ENCODE assay signal across 10 cellular contexts in the genomic region with DNA sequence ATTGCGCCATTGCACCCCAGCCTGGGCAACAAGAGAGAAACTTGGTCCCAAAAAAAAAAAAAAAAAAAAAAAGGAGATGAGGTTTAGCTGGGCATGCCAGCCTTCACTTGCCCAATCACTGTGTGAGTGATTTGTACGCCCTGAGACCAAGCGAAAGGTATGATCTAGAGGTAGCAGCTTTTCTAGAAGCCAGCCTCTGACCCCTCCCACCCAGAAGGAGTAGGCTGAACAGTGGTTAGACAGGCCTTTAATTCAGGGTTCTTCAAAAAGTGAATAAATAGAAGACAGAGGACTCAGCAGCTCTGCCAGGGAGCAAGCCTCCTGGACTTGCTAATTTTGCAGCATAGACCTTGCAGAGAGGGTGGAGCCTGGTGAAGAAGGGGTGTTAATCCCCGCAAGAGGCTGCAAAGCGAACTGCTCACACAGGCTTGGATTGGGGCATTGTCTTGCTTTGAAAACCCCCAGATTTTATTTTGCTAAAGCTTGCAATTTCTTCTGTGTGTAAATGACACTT. TPM values are rescaled to one million over a fixed set of nuclear protein-coding genes. Genes with fewer than 3 reads are reported as not detected.
A peak's percentile ranks its signal among the peaks of the same experiment; 100 is the strongest.
DNase-seq lines count a peak whose midpoint lies in the region; ATAC-seq and TF ChIP-seq lines count a peak whose summit lies in the region.
"Had no signal": no experiment of that assay in that cellular context is flagged by ENCODE, and none has a peak within 500 bp of the region (broad histone marks: within the 10 kb centered on the region; RNA-seq: fewer than 3 reads in every experiment).

No MANE protein-coding gene starts in this region.

- H3K9me3 Mint-ChIP-seq in activated CD8-positive, alpha-beta T cell treated with anti-CD3 and anti-CD28 coated beads for 36 hours = no peaks in the 10 kb centered on the region
- no peaks in the 10 kb centered on the region for H3K9me3 Mint-ChIP-seq in Calu3 (ENCODE audit: low read depth, unreplicated experiment)

- H3K36me3 ChIP-seq in stomach smooth muscle (ENCODE audit: control insufficient read depth in 2 of 2, insufficient read depth in 2 of 2, low read length in 2 of 2) = peaks cover 8% of the 10 kb centered on the region in 2 donors

- POLR2A ChIA-PET in activated CD8-positive, alpha-beta T cell treated with anti-CD3 and anti-CD28 coated beads for 36 hours (lab: Charles Lee) = interaction anchor here (0.7 to 1.5 kb wide), 5 partner anchors 10 to 81 kb away, joined by 3 to 4 read pairs (median 3); no protein-coding TSS in a partner anchor

- DNase-seq in NCI-H82 (lab: John Stamatoyannopoulos, UW) (peak; percentile 25), NCI-H82 treated with DMSO at 0.1 percent for 48 hours (lab: John Stamatoyannopoulos, UW; ENCODE audit: unreplicated experiment) (no peak), left cardiac atrium (peak; percentile 9), inferior parietal cortex (ENCODE audit: extremely low spot score) (no peak), Calu3 (no peak)
- DNase-seq in activated CD8-positive, alpha-beta T cell treated with anti-CD3 and anti-CD28 coated beads for 36 hours = no peak
- DNase-seq: NCI-H1048, occipital lobe had no signal

- H3K4me1 Mint-ChIP-seq in activated CD8-positive, alpha-beta T cell treated with anti-CD3 and anti-CD28 coated beads for 36 hours (ENCODE audit: low read depth) = peaks cover 50% of the 10 kb centered on the region
- H3K4me1 Mint-ChIP-seq in Calu3 (ENCODE audit: low read depth, unreplicated experiment) = no peaks in the 10 kb centered on the region

- peaks cover 23% of the 10 kb centered on the region for H3K4me1 ChIP-seq in stomach smooth muscle (ENCODE audit: control insufficient read depth, insufficient read depth, low read length)

- H3K9ac ChIP-seq in stomach smooth muscle (ENCODE audit: low read length in 2 of 2) = no peak overlapping the region

- intact Hi-C loops in activated CD8-positive, alpha-beta T cell treated with anti-CD3 and anti-CD28 coated beads for 36 hours (cut with micrococcal nuclease) = no loop called here
- intact Hi-C loops in left cardiac atrium (cut with DNase I) = no loop called here
- intact Hi-C loops in Calu3 (cut with micrococcal nuclease; ENCODE audit: unreplicated experiment) = no loop called here

- peak overlapping the region in 1 of 2 donors; percentile 22 for H3K4me3 ChIP-seq in stomach smooth muscle (ENCODE audit: low read length in 2 of 2)

- H3K9me3 ChIP-seq in stomach smooth muscle (ENCODE audit: control insufficient read depth in 2 of 2, low read length in 2 of 2) = no peaks in the 10 kb centered on the region

- no peaks in the 10 kb centered on the region for H3K27me3 Mint-ChIP-seq in activated CD8-positive, alpha-beta T cell treated with anti-CD3 and anti-CD28 coated beads for 36 hours
- no peaks in the 10 kb centered on the region for H3K27me3 Mint-ChIP-seq in Calu3 (ENCODE audit: unreplicated experiment)

- CTCF ChIA-PET in activated CD8-positive, alpha-beta T cell treated with anti-CD3 and anti-CD28 coated beads for 36 hours (lab: Charles Lee) = interaction anchor here (0.9 to 2.5 kb wide), 3 partner anchors 8 to 30 kb away, joined by 3 to 15 read pairs (median 5); no protein-coding TSS in a partner anchor
- CTCF ChIA-PET in Calu3 (lab: Charles Lee) = no interaction called here

- BruUV-seq in Calu3 (replicated peaks; lab: Mats Ljungman, UMichigan) = no TSS peak

- peaks cover 28% of the 10 kb centered on the region for H3K36me3 Mint-ChIP-seq in activated CD8-positive, alpha-beta T cell treated with anti-CD3 and anti-CD28 coated beads for 36 hours (ENCODE audit: low read depth)
- H3K36me3 Mint-ChIP-seq in Calu3 (ENCODE audit: insufficient read depth, unreplicated experiment) = peaks cover 29% of the 10 kb centered on the region

- no peak for TF ChIP-seq CTCF in activated CD8-positive, alpha-beta T cell treated with anti-CD3 and anti-CD28 coated beads for 36 hours (IDR thresholded peaks at IDR 0.05)
- no peak for TF ChIP-seq CTCF in Calu3 (IDR thresholded peaks at IDR 0.05; ENCODE audit: unreplicated experiment)

- H3K27me3 ChIP-seq in stomach smooth muscle (ENCODE audit: control insufficient read depth in 1 of 2, insufficient read depth in 2 of 2, low read length in 2 of 2) = no peaks in the 10 kb centered on the region

- no peak overlapping the region for H3K4me3 Mint-ChIP-seq in activated CD8-positive, alpha-beta T cell treated with anti-CD3 and anti-CD28 coated beads for 36 hours
- no peak overlapping the region for H3K4me3 Mint-ChIP-seq in Calu3 (ENCODE audit: low read depth, unreplicated experiment)

- H3K27ac ChIP-seq in stomach smooth muscle (ENCODE audit: low read length) = peak overlapping the region; percentile 53

- ATAC-seq in activated CD8-positive, alpha-beta T cell treated with anti-CD3 and anti-CD28 coated beads for 36 hours = peak; percentile 57
- ATAC-seq in left cardiac atrium (peak; percentile 16 to 40), HG03432 (IDR thresholded peaks at IDR 0.05; ENCODE audit: unreplicated experiment) (no peak)

- peak overlapping the region; percentile 88 for H3K27ac Mint-ChIP-seq in activated CD8-positive, alpha-beta T cell treated with anti-CD3 and anti-CD28 coated beads for 36 hours
- H3K27ac Mint-ChIP-seq in Calu3 (ENCODE audit: unreplicated experiment) = no peak overlapping the region

RNA-seq across cellular contexts. Expression of a gene that starts 7.1 kb away (rescaled TPM):
- total RNA-seq in activated CD8-positive, alpha-beta T cell treated with anti-CD3 and anti-CD28 coated beads for 36 hours = 10 to 100 TPM; 95.1 to 96.0 TPM
- 10 to 100 TPM; 33.9 to 45.3 TPM for total RNA-seq in left cardiac atrium
- 30.3 and 40.5 TPM in 2 replicates for total RNA-seq in Calu3 (2022)

RNA-seq across cellular contexts. Expression of a gene that starts 51.4 kb away (rescaled TPM):
- total RNA-seq in activated CD8-positive, alpha-beta T cell treated with anti-CD3 and anti-CD28 coated beads for 36 hours = 10 to 100 TPM; 86.3 to 93.2 TPM
- total RNA-seq in left cardiac atrium (10 to 100 TPM; 28.1 to 48.1 TPM), Calu3 (2022) (79.5 and 84.3 TPM in 2 replicates)

Comparison
In these comparisons a context has a peak if more than half of its experiments do, and no peak if none do; other contexts are left out.
1. DNase-seq: peak in NCI-H82 (single experiment) and left cardiac atrium (single experiment); none in NCI-H82 treated with DMSO at 0.1 percent for 48 hours (single experiment), activated CD8-positive, alpha-beta T cell treated with anti-CD3 and anti-CD28 coated beads for 36 hours (single experiment), inferior parietal cortex (single experiment) and Calu3 (single experiment).